In the genomic region with DNA sequence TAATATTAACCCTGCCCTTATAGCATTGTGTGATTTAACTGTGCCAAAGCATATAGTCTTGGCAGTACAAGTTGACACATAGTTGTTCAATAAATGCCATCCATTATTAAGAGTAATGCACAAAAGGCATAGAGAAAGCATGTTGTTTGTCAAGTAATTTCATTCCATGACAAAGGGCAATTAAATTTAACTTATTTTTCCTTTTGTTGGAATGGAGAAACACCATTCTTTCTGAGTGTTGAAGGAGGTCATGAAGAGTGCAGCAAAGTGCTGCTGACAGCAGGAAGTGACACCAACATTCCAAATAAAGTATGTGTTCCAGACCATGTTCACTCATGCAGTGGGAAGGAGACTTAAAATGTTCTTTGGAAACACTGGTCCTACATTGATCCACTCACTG, we compare ENCODE assay signal across 14 cellular contexts. TPM values are rescaled to one million over a fixed set of nuclear protein-coding genes. Genes with fewer than 3 reads are reported as not detected.
DNase-seq lines count a peak whose midpoint lies in the region; TF ChIP-seq lines count a peak whose summit lies in the region.
"Had no signal": no experiment of that assay in that cellular context is flagged by ENCODE, and none has a peak within 500 bp of the region (broad histone marks: within the 10 kb centered on the region; RNA-seq: fewer than 3 reads in every experiment).

No MANE protein-coding gene starts in this region.

- in situ Hi-C loops in KBM-7 (cut with MboI; ENCODE audit: low pct_unique_long_range_greater_than_20kb, low sequenced_read_pairs): no loop called here
- in situ Hi-C loops in G401 (cut with HindIII; ENCODE audit: low sequenced_read_pairs): no loop called here

- no peak for TF ChIP-seq CTCF in choroid plexus epithelial cell (conservative IDR thresholded peaks at IDR 0.05; ENCODE audit: low read depth, low read length)

- DNase-seq in AG20443 (ENCODE audit: low spot score): peak; percentile 86
- DNase-seq in LHCN-M2 (ENCODE audit: low read depth): peak; percentile 46
- peak; percentile 95 for DNase-seq in choroid plexus epithelial cell (ENCODE audit: low read depth)
- peak; percentile 89 for DNase-seq in kidney tubule cell (ENCODE audit: low spot score)
- DNase-seq in KBM-7: no peak
- DNase-seq in activated CD4-positive, alpha-beta T cell treated with anti-CD3 and anti-CD28 coated beads for 48 hours: no peak
- DNase-seq in G401 (ENCODE audit: low spot score): no peak
- DNase-seq in SHP77 (lab: John Stamatoyannopoulos, UW): no peak
- DNase-seq: activated T-cell treated with anti-CD3 and anti-CD28 coated beads for 4 hours; amygdala; CD4-positive, CD25-positive, alpha-beta regulatory T cell; esophagus squamous epithelium; Kasumi-1; stimulated activated CD4-positive, alpha-beta T cell treated with anti-CD3 and anti-CD28 coated beads, Interleukin-12 subunit alpha, Interleukin-12 subunit beta, amount 100 ng/mL, for 4 hours had no signal

- H3K4me3 ChIP-seq in choroid plexus epithelial cell (ENCODE audit: low read depth, low read length): no peak overlapping the region
- H3K4me3 ChIP-seq: esophagus squamous epithelium had no signal

RNA-seq across cellular contexts. Expression of a gene that starts 29.1 kb away (rescaled TPM):
- total RNA-seq in LHCN-M2 (2014; rRNA removed): 0.06 and 0.17 TPM in 2 replicates
- 0.05 TPM for polyA plus RNA-seq in LHCN-M2 (2012)
- total RNA-seq in G401 (2014; rRNA removed; shearing (Covaris generic)): not detected in 2 replicates

Comparison
In these comparisons a context has a peak if more than half of its experiments do, and no peak if none do; other contexts are left out.
1. DNase-seq: peak in AG20443 (single experiment), LHCN-M2 (single experiment), choroid plexus epithelial cell (single experiment) and kidney tubule cell (single experiment); none in KBM-7 (single experiment), activated CD4-positive, alpha-beta T cell treated with anti-CD3 and anti-CD28 coated beads for 48 hours (single experiment), G401 (single experiment) and SHP77 (0 of 2).